8 cellular contexts compared by ENCODE assay signal in the genomic region with DNA sequence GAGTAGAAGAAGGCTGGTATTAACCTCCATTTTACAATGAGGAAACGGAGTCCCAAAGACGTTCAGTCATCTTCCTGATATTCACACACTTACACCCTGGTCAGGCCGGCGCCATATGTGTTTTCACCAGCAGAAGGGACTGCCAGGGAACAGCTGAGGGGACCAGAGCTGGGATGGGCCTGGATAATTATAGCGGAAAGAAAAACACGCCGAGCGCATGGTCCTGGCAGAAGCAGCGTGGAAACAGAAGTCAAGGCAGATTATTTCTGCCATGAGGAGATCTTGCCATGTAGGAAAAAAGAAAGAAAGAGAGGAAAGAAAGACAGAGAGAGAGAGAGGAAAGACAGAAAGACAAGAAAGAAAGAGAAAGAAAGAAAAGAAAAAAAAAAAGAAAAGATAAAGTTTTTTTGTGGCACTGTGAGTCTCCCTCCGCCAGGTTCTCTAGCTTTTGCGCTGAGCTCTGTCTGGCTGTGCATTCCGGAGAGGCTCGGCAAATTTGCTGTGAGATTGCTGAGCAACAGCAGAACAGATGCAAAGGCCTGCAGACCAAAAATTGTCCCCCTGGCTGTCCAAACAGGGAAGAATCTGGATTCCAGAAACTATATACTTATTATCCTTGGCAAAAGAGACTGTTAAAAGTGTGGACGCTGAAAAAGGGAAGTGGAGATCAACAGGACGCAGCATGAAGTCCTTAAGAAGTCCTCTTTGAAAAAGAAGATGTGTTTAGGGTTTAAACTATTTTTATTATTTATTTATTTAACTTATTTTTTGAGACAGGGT. TPM values are rescaled to one million over a fixed set of nuclear protein-coding genes. Genes with fewer than 3 reads are reported as not detected.
DNase-seq lines count a peak whose midpoint lies in the region; ATAC-seq and TF ChIP-seq lines count a peak whose summit lies in the region.

No MANE protein-coding gene starts in this region.

- peak overlapping the region; percentile 93; the same call in 1 of the 2 replicates for H3K9ac ChIP-seq in iPS-20b (ENCODE audit: low read depth, low read length)

- peak overlapping the region; percentile 49 for H3K27ac ChIP-seq in iPS-20b (ENCODE audit: low read length)
- H3K27ac ChIP-seq in suprapubic skin = peak overlapping the region; percentile 79

- H3K4me1 Mint-ChIP-seq in activated CD8-positive, alpha-beta memory T cell treated with anti-CD3 and anti-CD28 coated beads, Interleukin-2, amount 10 ng/mL, durations not matched to agents 7 days and 5 days = peaks cover 39% of the 10 kb centered on the region

- TF ChIP-seq CTCF in AG10803 (conservative IDR thresholded peaks at IDR 0.05; ENCODE audit: low read length) (no peak), suprapubic skin (IDR thresholded peaks at IDR 0.05) (no peak)

- H3K4me3 Mint-ChIP-seq in activated CD8-positive, alpha-beta memory T cell treated with anti-CD3 and anti-CD28 coated beads, Interleukin-2, amount 10 ng/mL, durations not matched to agents 7 days and 5 days = peak overlapping the region; percentile 93

- DNase-seq in AG10803 (ENCODE audit: low read depth) (no peak), suprapubic skin (ENCODE audit: low spot score in 2 of 2) (peak in 1 of 2 donors; percentile 28)
- DNase-seq in Jurkat, Clone E6-1 (ENCODE audit: low read depth, low spot score) = no peak
- DNase-seq in activated CD8-positive, alpha-beta memory T cell treated with anti-CD3 and anti-CD28 coated beads, Interleukin-2, amount 10 ng/mL, durations not matched to agents 7 days and 5 days = no peak
- no peak for DNase-seq in effector CD8-positive, alpha-beta T cell (lab: John Stamatoyannopoulos, UW)

- no peaks in the 10 kb centered on the region for H3K27me3 Mint-ChIP-seq in activated CD8-positive, alpha-beta memory T cell treated with anti-CD3 and anti-CD28 coated beads, Interleukin-2, amount 10 ng/mL, durations not matched to agents 7 days and 5 days

- H3K9me3 ChIP-seq in iPS-20b (ENCODE audit: insufficient read depth, low read depth, low read length) (no peaks in the 10 kb centered on the region), suprapubic skin (no peaks in the 10 kb centered on the region)

- H3K9me3 Mint-ChIP-seq in activated CD8-positive, alpha-beta memory T cell treated with anti-CD3 and anti-CD28 coated beads, Interleukin-2, amount 10 ng/mL, durations not matched to agents 7 days and 5 days (ENCODE audit: low read depth) = no peaks in the 10 kb centered on the region

- peaks cover 33% of the 10 kb centered on the region for H3K36me3 Mint-ChIP-seq in activated CD8-positive, alpha-beta memory T cell treated with anti-CD3 and anti-CD28 coated beads, Interleukin-2, amount 10 ng/mL, durations not matched to agents 7 days and 5 days

- CTCF ChIA-PET in activated CD8-positive, alpha-beta memory T cell treated with anti-CD3 and anti-CD28 coated beads, Interleukin-2, amount 10 ng/mL, durations not matched to agents 7 days and 5 days (lab: Charles Lee) = interaction anchor here (1.2 to 1.9 kb wide), 3 partner anchors 11 to 33 kb away, joined by 3 to 13 read pairs (median 4); no protein-coding TSS in a partner anchor

- 61% methylated on average over 15 of the region's 15 CpGs for WGBS in suprapubic skin

- H3K4me3 ChIP-seq in AG10803 (ENCODE audit: low read length) = peak overlapping the region; percentile 83
- H3K4me3 ChIP-seq in Jurkat, Clone E6-1 (ENCODE audit: low read length) = peak overlapping the region; percentile 86
- H3K4me3 ChIP-seq in iPS-20b (ENCODE audit: low read length) = peak overlapping the region; percentile 98
- peak overlapping the region; percentile 58 for H3K4me3 ChIP-seq in suprapubic skin

- peaks cover 24% of the 10 kb centered on the region for H3K36me3 ChIP-seq in iPS-20b (ENCODE audit: insufficient read depth, low read depth, low read length)
- H3K36me3 ChIP-seq in suprapubic skin = no peaks in the 10 kb centered on the region

- TF ChIP-seq EP300 in suprapubic skin (IDR thresholded peaks at IDR 0.05) = no peak

- H3K27me3 ChIP-seq in iPS-20b (ENCODE audit: insufficient read depth, low read length) (no peaks in the 10 kb centered on the region), suprapubic skin (no peaks in the 10 kb centered on the region)

- TF ChIP-seq POLR2A in suprapubic skin (IDR thresholded peaks at IDR 0.05) = no peak

- peak overlapping the region; percentile 97 for H3K27ac Mint-ChIP-seq in activated CD8-positive, alpha-beta memory T cell treated with anti-CD3 and anti-CD28 coated beads, Interleukin-2, amount 10 ng/mL, durations not matched to agents 7 days and 5 days

- H3K4me1 ChIP-seq in iPS-20b (ENCODE audit: insufficient read depth, low read length) (peaks cover 23% of the 10 kb centered on the region; the same call in 1 of the 2 replicates), suprapubic skin (peaks cover 38% of the 10 kb centered on the region)

- ATAC-seq in activated CD8-positive, alpha-beta memory T cell treated with anti-CD3 and anti-CD28 coated beads, Interleukin-2, amount 10 ng/mL, durations not matched to agents 7 days and 5 days = no peak
- ATAC-seq in HG02870 (IDR thresholded peaks at IDR 0.05; ENCODE audit: unreplicated experiment) (no peak), HG03521 (IDR thresholded peaks at IDR 0.05; ENCODE audit: unreplicated experiment) (no peak)

RNA-seq across cellular contexts. Expression of a gene that starts 1.3 kb away (rescaled TPM):
- 119 TPM for polyA plus RNA-seq in Jurkat, Clone E6-1 (2012; ENCODE audit: insufficient read depth, insufficient read length)
- total RNA-seq in activated CD8-positive, alpha-beta memory T cell treated with anti-CD3 and anti-CD28 coated beads, Interleukin-2, amount 10 ng/mL, durations not matched to agents 7 days and 5 days = 100 to 1,000 TPM; 199 to 288 TPM
- total RNA-seq in suprapubic skin = 10 to 100 TPM in 2 of 4 donors, 1 to 10 TPM in 2; 9.8 to 27.3 (median 12.9) TPM

RNA-seq across cellular contexts. Expression of a gene that starts 24.9 kb away (rescaled TPM):
- polyA plus RNA-seq in Jurkat, Clone E6-1 (2012; ENCODE audit: insufficient read depth, insufficient read length) = 0.77 TPM
- 1 to 10 TPM; 3.3 to 5.2 TPM for total RNA-seq in activated CD8-positive, alpha-beta memory T cell treated with anti-CD3 and anti-CD28 coated beads, Interleukin-2, amount 10 ng/mL, durations not matched to agents 7 days and 5 days
- total RNA-seq in suprapubic skin = 1 to 10 TPM; 2.3 to 6.6 (median 3.9) TPM

RNA-seq across cellular contexts. Expression of a gene that starts 33.1 kb away (rescaled TPM):
- polyA plus RNA-seq in Jurkat, Clone E6-1 (2012; ENCODE audit: insufficient read depth, insufficient read length) = not detected
- under 1 TPM; 0.26 to 0.29 TPM for total RNA-seq in activated CD8-positive, alpha-beta memory T cell treated with anti-CD3 and anti-CD28 coated beads, Interleukin-2, amount 10 ng/mL, durations not matched to agents 7 days and 5 days
- total RNA-seq in suprapubic skin = not detected

Comparison
In these comparisons a context has a peak if more than half of its experiments do, and no peak if none do; other contexts are left out.
1. RNA of a gene that starts 1.3 kb away (total RNA-seq): 199 to 288 TPM in activated CD8-positive, alpha-beta memory T cell treated with anti-CD3 and anti-CD28 coated beads, Interleukin-2, amount 10 ng/mL, durations not matched to agents 7 days and 5 days; 9.8 to 27.3 TPM in suprapubic skin; every median in the first group is over 4 times any median in the second.
2. Peak in every context shown above with its lines, with median percentiles within 50 percentile points of each other: H3K4me3 ChIP-seq.